In genomic region chr9:137069508-137070071, GRCh38 we compare ENCODE assay signal across 10 cellular contexts. TPM values are rescaled to one million over a fixed set of nuclear protein-coding genes. Genes with fewer than 3 reads are reported as not detected.
A peak's percentile ranks its signal among the peaks of the same experiment; 100 is the strongest.
DNase-seq lines count a peak whose midpoint lies in the region; ATAC-seq and TF ChIP-seq lines count a peak whose summit lies in the region.
"Had no signal": no experiment of that assay in that cellular context is flagged by ENCODE, and none has a peak within 500 bp of the region (broad histone marks: within the 10 kb centered on the region; RNA-seq: fewer than 3 reads in every experiment).

No MANE protein-coding gene starts in this region.

- peaks cover 18% of the 10 kb centered on the region for H3K36me3 ChIP-seq in DOHH2 (ENCODE audit: control insufficient read depth, low read length)
- H3K36me3 ChIP-seq in HAP-1 (replicated peaks), result peaks cover 40% of the 10 kb centered on the region
- no peaks in the 10 kb centered on the region for H3K36me3 ChIP-seq in gastroesophageal sphincter

- H3K27me3 ChIP-seq in DOHH2 (ENCODE audit: control insufficient read depth, low read length), result no peaks in the 10 kb centered on the region
- H3K27me3 ChIP-seq in HAP-1 (ENCODE audit: low read depth), result no peaks in the 10 kb centered on the region
- peaks cover 34% of the 10 kb centered on the region for H3K27me3 ChIP-seq in gastroesophageal sphincter

- H3K4me1 ChIP-seq in DOHH2 (ENCODE audit: control insufficient read depth, low read length), result peaks cover 36% of the 10 kb centered on the region
- H3K4me1 ChIP-seq in HAP-1, result peaks cover 15% of the 10 kb centered on the region
- peaks cover 0 to 26% (median 0%) of the 10 kb centered on the region in 3 donors for H3K4me1 ChIP-seq in gastroesophageal sphincter

- no peak for TF ChIP-seq EP300 in gastroesophageal sphincter (IDR thresholded peaks at IDR 0.05)

- H4K20me1 ChIP-seq in DOHH2 (ENCODE audit: control insufficient read depth, insufficient read depth, low read depth, low read length), result peaks cover 13% of the 10 kb centered on the region

- DNase-seq in HAP-1 (ENCODE audit: low spot score in 2 of 2) (no peak), left kidney (ENCODE audit: low read depth, low spot score) (peak; percentile 57), NCI-H128 (lab: John Stamatoyannopoulos, UW; ENCODE audit: unreplicated experiment) (no peak), SIG-M5 (lab: John Stamatoyannopoulos, UW) (no peak)
- no peak for DNase-seq in central memory CD4-positive, alpha-beta T cell

- ATAC-seq in gastroesophageal sphincter, result no peak

- H3K9me2 ChIP-seq in DOHH2 (replicated peaks; ENCODE audit: control insufficient read depth, low read length), result no peaks in the 10 kb centered on the region

- peak overlapping the region; percentile 79 for H3K4me2 ChIP-seq in DOHH2 (ENCODE audit: low read length)

- in situ Hi-C loops in HAP-1 (cut with MboI; ENCODE audit: low sequenced_read_pairs), result no loop called here

- no CpG with 5 or more reads among the region's 48 CpGs for WGBS in gastroesophageal sphincter (ENCODE audit: low coverage in 1 of 2), 2 donors

- peaks cover 42% of the 10 kb centered on the region for H3K79me2 ChIP-seq in DOHH2 (ENCODE audit: control insufficient read depth, low read length)
- H3K79me2 ChIP-seq: parathyroid adenoma had no signal

- H3F3A ChIP-seq in DOHH2 (ENCODE audit: control insufficient read depth, insufficient read depth), result peaks cover 2% of the 10 kb centered on the region; the same call in 1 of the 2 replicates

- TF ChIP-seq CTCF in DOHH2 (IDR thresholded peaks at IDR 0.05; ENCODE audit: low read depth, low read length, poor library complexity, severe bottlenecking), result no peak
- no peak; the same call in 1 of the 2 replicates for TF ChIP-seq CTCF in VCaP (conservative IDR thresholded peaks at IDR 0.05)
- no peak for TF ChIP-seq CTCF in gastroesophageal sphincter (IDR thresholded peaks at IDR 0.05)

- H3K9me3 ChIP-seq in DOHH2 (ENCODE audit: control insufficient read depth, insufficient read depth, low read length) (no peaks in the 10 kb centered on the region), HAP-1 (no peaks in the 10 kb centered on the region), gastroesophageal sphincter (no peaks in the 10 kb centered on the region)

- H3K4me3 ChIP-seq in DOHH2 (ENCODE audit: low read length) (peak overlapping the region; percentile 95), HAP-1 (peak overlapping the region; percentile 79), gastroesophageal sphincter (peak overlapping the region in 1 of 2 donors; percentile 49)

- H3K27ac ChIP-seq in DOHH2 (ENCODE audit: low read depth, low read length) (peak overlapping the region; percentile 1; the same call in 1 of the 2 replicates), VCaP (peak overlapping the region; percentile 96), gastroesophageal sphincter (no peak overlapping the region)
- H3K27ac ChIP-seq: parathyroid adenoma had no signal

- no peak for TF ChIP-seq POLR2A in gastroesophageal sphincter (IDR thresholded peaks at IDR 0.05)

RNA-seq across cellular contexts. Expression of gene SAPCD2, which starts 0.8 kb away (rescaled TPM):
- total RNA-seq in gastroesophageal sphincter, result 1 to 10 TPM in 1 of 4 donors, under 1 TPM in 3; 0.13 to 1.3 (median 0.19) TPM

RNA-seq across cellular contexts. Expression of gene UAP1L1, which starts 7.7 kb away (rescaled TPM):
- total RNA-seq in gastroesophageal sphincter, result 1 to 10 TPM; 4.2 to 7.3 (median 6.0) TPM

RNA-seq across cellular contexts. Expression of gene ENTPD2, which starts 15.7 kb away (rescaled TPM):
- 1 to 10 TPM in 1 of 4 donors, under 1 TPM in 1, not detected in 2; 0.58 to 1.6 TPM for total RNA-seq in gastroesophageal sphincter
- total RNA-seq: SK-MEL-5 had no signal

RNA-seq across cellular contexts. Expression of gene MAN1B1, which starts 17.2 kb away (rescaled TPM):
- total RNA-seq in gastroesophageal sphincter, result 10 to 100 TPM; 26.1 to 30.2 (median 29.3) TPM

RNA-seq across cellular contexts. Expression of gene NPDC1, which starts 23.6 kb away (rescaled TPM):
- 10 to 100 TPM; 50.4 to 69.9 (median 59.5) TPM for total RNA-seq in gastroesophageal sphincter

Comparison
In these comparisons a context has a peak if more than half of its experiments do, and no peak if none do; other contexts are left out.
1. H3K27ac ChIP-seq: peak in DOHH2 (single experiment) and VCaP (single experiment); none in gastroesophageal sphincter (0 of 4).